14 cellular contexts compared by ENCODE assay signal in the genomic region with DNA sequence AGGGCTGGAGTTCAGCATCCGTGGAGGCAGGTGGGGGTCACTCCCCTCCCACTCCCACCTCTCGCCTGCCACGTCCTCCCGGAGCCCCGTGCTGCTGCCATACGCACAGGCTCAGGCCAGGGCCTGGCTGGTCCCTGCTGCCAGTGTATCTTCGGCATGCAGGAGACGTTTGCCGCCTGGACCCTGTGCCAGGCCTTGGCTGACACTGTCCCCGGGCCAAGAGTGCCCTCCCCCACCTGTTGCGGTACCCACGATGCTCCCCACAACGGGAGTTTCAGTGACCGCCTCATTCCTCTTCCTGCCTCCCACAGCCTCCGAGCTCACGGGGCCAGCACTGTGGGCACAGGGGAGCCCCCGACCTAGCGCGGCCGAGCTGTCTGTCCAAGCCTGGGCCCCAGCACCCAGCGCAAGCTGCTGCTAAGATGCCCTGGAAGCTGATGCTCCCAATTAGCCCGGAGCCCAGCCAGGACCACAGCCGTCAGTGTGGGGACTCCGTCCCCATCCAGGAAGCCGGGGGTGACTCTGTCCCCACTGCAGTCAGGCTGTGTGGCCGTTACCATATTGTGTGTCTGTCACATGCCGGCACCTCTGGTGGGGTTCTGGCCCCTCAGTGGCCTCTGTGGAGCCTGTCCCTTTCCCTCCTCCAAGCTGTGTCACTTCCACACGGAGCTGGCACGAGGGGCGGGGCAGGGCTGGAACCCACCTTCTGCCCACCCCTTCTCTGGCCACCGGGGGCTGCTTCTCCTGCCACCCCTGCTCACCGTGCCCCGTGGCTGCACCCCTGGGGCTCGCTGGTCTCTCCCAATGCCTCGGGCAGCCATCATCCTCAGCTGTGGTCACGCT. TPM values are rescaled to one million over a fixed set of nuclear protein-coding genes. Genes with fewer than 3 reads are reported as not detected.
DNase-seq lines count a peak whose midpoint lies in the region; ATAC-seq and TF ChIP-seq lines count a peak whose summit lies in the region.
"Had no signal": no experiment of that assay in that cellular context is flagged by ENCODE, and none has a peak within 500 bp of the region (broad histone marks: within the 10 kb centered on the region; RNA-seq: fewer than 3 reads in every experiment).

No MANE protein-coding gene starts in this region.

- H3K18ac ChIP-seq in IMR-90 (ENCODE audit: low read depth, low read length), result no peak overlapping the region

- POLR2A ChIA-PET in IMR-90 (lab: Charles Lee; ENCODE audit: unreplicated experiment), result no interaction called here

- H3K4me3 ChIP-seq in IMR-90 (ENCODE audit: insufficient read depth, low read depth, low read length) (no peak overlapping the region), thoracic aorta (peak overlapping the region; percentile 38)
- H3K4me3 ChIP-seq: body of pancreas, mucosa of descending colon had no signal

- H2AK9ac ChIP-seq in IMR-90 (replicated peaks; ENCODE audit: low read depth, low read length, poor library complexity), result peak overlapping the region; percentile 99

- H2BK20ac ChIP-seq in IMR-90 (ENCODE audit: low read depth, low read length), result peak overlapping the region; percentile 25; the same call in 1 of the 2 replicates

- H3K9me3 ChIP-seq in IMR-90 (ENCODE audit: control insufficient read depth, insufficient read depth, low read length) (no peaks in the 10 kb centered on the region), thoracic aorta (no peaks in the 10 kb centered on the region)
- H3K9me3 ChIP-seq: body of pancreas, mucosa of descending colon had no signal

- H4K8ac ChIP-seq in IMR-90 (ENCODE audit: low read depth in 2 of 2, low read length in 2 of 2), result peak overlapping the region in 1 of 2 experiments; percentile 69; a peak in 3 of 4 replicates

- peak overlapping the region; percentile 67 for H4K91ac ChIP-seq in IMR-90 (ENCODE audit: insufficient read depth, low read depth, low read length)

- dilution Hi-C loops in IMR-90 (cut with HindIII; ENCODE audit: low sequenced_read_pairs, unreplicated experiment), result no loop called here

- H2BK5ac ChIP-seq in IMR-90 (ENCODE audit: low read depth, low read length, poor library complexity, severe bottlenecking), result peak overlapping the region; percentile 65

- CTCF ChIA-PET in IMR-90 (lab: Yijun Ruan, JAX), result no interaction called here

- in situ Hi-C loops in IMR-90 (cut with MboI; ENCODE audit: low sequenced_read_pairs), result no loop called here

- TF ChIP-seq RAD21 in IMR-90 (IDR thresholded peaks at IDR 0.05; ENCODE audit: low read length), result no peak

- H3K27ac ChIP-seq in IMR-90 (ENCODE audit: insufficient read depth, low read length) (no peak overlapping the region), thoracic aorta (peak overlapping the region in 1 of 2 donors; percentile 62), foreskin keratinocyte (no peak overlapping the region)

- H3K4ac ChIP-seq in IMR-90 (ENCODE audit: low read depth, low read length), result peak overlapping the region; percentile 84

- H4K5ac ChIP-seq in IMR-90 (ENCODE audit: low read depth, low read length), result no peak overlapping the region; the same call in 1 of the 2 replicates

- no peak for DNase-seq in IMR-90
- peak; percentile 68 for DNase-seq in cerebellum (ENCODE audit: low spot score)
- peak; percentile 42 for DNase-seq in midbrain (lab: John Stamatoyannopoulos, UW)
- no peak for DNase-seq in thoracic aorta (ENCODE audit: low spot score)
- no peak for DNase-seq in foreskin keratinocyte
- DNase-seq: activated CD4-positive, alpha-beta T cell treated with anti-CD3 and anti-CD28 coated beads for 36 hours; activated T-cell treated with anti-CD3 and anti-CD28 coated beads, Interleukin-2, amount 50 U/mL, for 72 hours; NCI-H2227 treated with DMSO at 0.1 percent for 48 hours; stimulated activated CD4-positive, alpha-beta T cell treated with anti-CD3 and anti-CD28 coated beads, Interleukin-4, amount 100 ng/mL, for 4 hours; stimulated activated naive CD4-positive, alpha-beta T cell treated with Interleukin-2 at 50 U/mL for 16 hours had no signal

- H4K20me1 ChIP-seq in IMR-90 (ENCODE audit: insufficient read depth, low read length), result peaks cover 90% of the 10 kb centered on the region

- BruUV-seq in IMR-90 (replicated peaks; lab: Mats Ljungman, UMichigan), result no TSS peak

- no peak overlapping the region for H3K56ac ChIP-seq in IMR-90 (ENCODE audit: extremely low read depth, insufficient read depth, low read length)

- H2BK120ac ChIP-seq in IMR-90 (ENCODE audit: low read depth, low read length), result peak overlapping the region; percentile 54

- H2BK15ac ChIP-seq in IMR-90 (ENCODE audit: low read depth, low read length), result no peak overlapping the region; the same call in 2 of the 3 replicates

- H2AK5ac ChIP-seq in IMR-90 (ENCODE audit: low read depth, low read length), result peak overlapping the region; percentile 88

- peak overlapping the region; percentile 81 for H2AFZ ChIP-seq in IMR-90 (replicated peaks; ENCODE audit: low read length, poor library complexity)

- peaks cover 4% of the 10 kb centered on the region; the same call in 1 of the 2 replicates for H3K36me3 ChIP-seq in IMR-90 (ENCODE audit: control insufficient read depth, insufficient read depth, low read length)
- no peaks in the 10 kb centered on the region for H3K36me3 ChIP-seq in thoracic aorta

- no peaks in the 10 kb centered on the region for H3K27me3 ChIP-seq in IMR-90 (ENCODE audit: control insufficient read depth, insufficient read depth, low read length)
- no peaks in the 10 kb centered on the region for H3K27me3 ChIP-seq in thoracic aorta (replicated peaks; ENCODE audit: insufficient read depth)
- H3K27me3 ChIP-seq in foreskin keratinocyte, result no peaks in the 10 kb centered on the region
- H3K27me3 ChIP-seq: body of pancreas had no signal

- H3K14ac ChIP-seq in IMR-90 (replicated peaks; ENCODE audit: low read depth, low read length), result peak overlapping the region; percentile 41; the same call in 1 of the 2 replicates

- intact Hi-C loops in IMR-90 (cut with micrococcal nuclease), result no loop called here

- ATAC-seq in IMR-90 (ENCODE audit: low read depth), result no peak
- ATAC-seq in thoracic aorta (ENCODE audit: insufficient number of reproducible peaks, low FRiP score, low read depth), result no peak
- ATAC-seq in foreskin keratinocyte, result no peak
- ATAC-seq in HG03460 (IDR thresholded peaks at IDR 0.05; ENCODE audit: unreplicated experiment), result no peak
- no peak for ATAC-seq in GM21737 (IDR thresholded peaks at IDR 0.05; ENCODE audit: unreplicated experiment)
- ATAC-seq: activated CD4-positive, alpha-beta T cell treated with anti-CD3 and anti-CD28 coated beads for 36 hours; activated T-cell treated with anti-CD3 and anti-CD28 coated beads, Interleukin-2, amount 50 U/mL, for 72 hours had no signal

- no peak for TF ChIP-seq POLR2A in IMR-90 (IDR thresholded peaks at IDR 0.05; ENCODE audit: low read depth, low read length)

- peaks cover 35% of the 10 kb centered on the region for H3K9me1 ChIP-seq in IMR-90 (ENCODE audit: insufficient read depth, low read length)

- peaks cover 63% of the 10 kb centered on the region for H3K4me1 ChIP-seq in IMR-90 (ENCODE audit: control insufficient read depth, insufficient read depth, low read length)
- peaks cover 65 to 81% of the 10 kb centered on the region in 2 donors for H3K4me1 ChIP-seq in thoracic aorta (ENCODE audit: control insufficient read depth in 1 of 2, low read depth in 2 of 2)
- no peaks in the 10 kb centered on the region for H3K4me1 ChIP-seq in foreskin keratinocyte

- H3K9ac ChIP-seq in IMR-90 (ENCODE audit: low read depth, low read length), result no peak overlapping the region

- no peak overlapping the region; the same call in 1 of the 2 replicates for H3K23ac ChIP-seq in IMR-90 (ENCODE audit: low read depth, low read length)

- 89% methylated on average over 32 of the region's 36 CpGs; no CpG with 5 or more reads in 1 of the 2 experiments for WGBS in IMR-90 (ENCODE audit: extremely low coverage in 2 of 2, insufficient read length in 1 of 2), 2 experiments

- H3K79me1 ChIP-seq in IMR-90 (ENCODE audit: low read depth in 1 of 2, low read length in 2 of 2), result peaks cover 14 to 92% of the 10 kb centered on the region in 2 experiments; a peak in 3 of 4 replicates

- TF ChIP-seq CTCF in IMR-90 (conservative IDR thresholded peaks at IDR 0.05; ENCODE audit: low read depth, low read length) (no peak), thoracic aorta (IDR thresholded peaks at IDR 0.05) (no peak), foreskin keratinocyte (conservative IDR thresholded peaks at IDR 0.05) (no peak)

- H3K4me2 ChIP-seq in IMR-90 (ENCODE audit: low read depth, low read length), result no peak overlapping the region

TF ChIP-seq in IMR-90, 13 proteins besides CTCF, POLR2A, EP300 and RAD21 (continues in another document):
- TF ChIP-seq RFX5 (IDR thresholded peaks at IDR 0.05; ENCODE audit: low read depth, low read length), result no peak
- no peak for TF ChIP-seq NFE2L2 (IDR thresholded peaks at IDR 0.05; ENCODE audit: low read depth, low read length)
- no peak for TF ChIP-seq CHD1 (IDR thresholded peaks at IDR 0.05; ENCODE audit: low read depth, low read length)
- TF ChIP-seq BHLHE40 (IDR thresholded peaks at IDR 0.05; ENCODE audit: low read depth, low read length), result no peak
- TF ChIP-seq ELK1 (IDR thresholded peaks at IDR 0.05; ENCODE audit: borderline replicate concordance, low read depth, low read length), result no peak
- TF ChIP-seq FOS (IDR thresholded peaks at IDR 0.05; ENCODE audit: low read depth, low read length), result no peak

RNA-seq across cellular contexts. Expression of gene TTYH3, which starts 7.6 kb away (rescaled TPM):
- 5.6 and 6.1 TPM in 2 replicates for total RNA-seq in IMR-90 (2012; rRNA removed)
- 82.6 and 106 TPM in 2 replicates for polyA plus RNA-seq in IMR-90 (2012; rRNA removed)
- 56.1 and 135 TPM in 2 replicates for polyA plus RNA-seq in IMR-90 (2012; cell fraction: cytosol; rRNA removed)
- 100 and 222 TPM in 2 replicates for polyA plus RNA-seq in IMR-90 (2012; cell fraction: nucleus; rRNA removed; ENCODE audit: low replicate concordance)
- 60.5 TPM for total RNA-seq in cerebellum
- total RNA-seq in thoracic aorta, result 10 to 100 TPM; 58.6 to 69.3 TPM
- 28.6 and 33.6 TPM in 2 replicates for total RNA-seq in foreskin keratinocyte
- polyA plus RNA-seq in foreskin keratinocyte, result 30.3 and 31.0 TPM in 2 replicates

RNA-seq across cellular contexts. Expression of gene AMZ1, which starts 48.6 kb away (rescaled TPM):
- total RNA-seq in IMR-90 (2012; rRNA removed) (0.54 and 0.83 TPM in 2 replicates), cerebellum (2.4 TPM), thoracic aorta (1 to 10 TPM; 1.4 to 3.7 TPM), foreskin keratinocyte (not detected in 2 replicates)
- polyA plus RNA-seq in IMR-90 (2012; rRNA removed) (1.6 and 2.7 TPM in 2 replicates), foreskin keratinocyte (not detected in 2 replicates)
- 0.93 and 1.5 TPM in 2 replicates for polyA plus RNA-seq in IMR-90 (2012; cell fraction: cytosol; rRNA removed)
- polyA plus RNA-seq in IMR-90 (2012; cell fraction: nucleus; rRNA removed; ENCODE audit: low replicate concordance), result 1.8 and 3.4 TPM in 2 replicates
- total RNA-seq: body of pancreas had no signal

Comparison
In these comparisons a context has a peak if more than half of its experiments do, and no peak if none do; other contexts are left out.
1. DNase-seq: peak in cerebellum (single experiment) and midbrain (single experiment); none in IMR-90 (single experiment), thoracic aorta (single experiment) and foreskin keratinocyte (0 of 2).